ENCODE assay signal across 12 cellular contexts in genomic region chr12:77122236-77122635, GRCh38. TPM values are rescaled to one million over a fixed set of nuclear protein-coding genes. Genes with fewer than 3 reads are reported as not detected.
DNase-seq lines count a peak whose midpoint lies in the region; ATAC-seq and TF ChIP-seq lines count a peak whose summit lies in the region.
"Had no signal": no experiment of that assay in that cellular context is flagged by ENCODE, and none has a peak within 500 bp of the region (broad histone marks: within the 10 kb centered on the region; RNA-seq: fewer than 3 reads in every experiment).

No MANE protein-coding gene starts in this region.

- CTCF ChIA-PET in Panc1 (lab: Charles Lee) = no interaction called here

- H2AFZ ChIP-seq in osteoblast (ENCODE audit: low read length) = no peak overlapping the region

- H3K4me1 ChIP-seq in Panc1 (ENCODE audit: control insufficient read depth, insufficient read depth, low read length) (no peaks in the 10 kb centered on the region), osteoblast (ENCODE audit: insufficient read depth, low read length) (peaks cover 61% of the 10 kb centered on the region), stomach (no peaks in the 10 kb centered on the region)

- intact Hi-C loops in Panc1 (cut with micrococcal nuclease; ENCODE audit: unreplicated experiment) = no loop called here
- intact Hi-C loops in stomach (cut with DNase I; ENCODE audit: low total_unique reads) = no loop called here

- POLR2A ChIA-PET in Panc1 (lab: Charles Lee) = no interaction called here

- DNase-seq in EL (peak; percentile 92), Panc1 (ENCODE audit: low read depth, low spot score) (peak; percentile 69), epithelial cell of esophagus (ENCODE audit: low read depth) (peak; percentile 95), osteoblast (ENCODE audit: insufficient read length, low spot score, missing footprints) (no peak), NCI-H1694 treated with DMSO at 0.1 percent for 48 hours (lab: John Stamatoyannopoulos, UW) (no peak), stomach (no peak)
- DNase-seq: activated B cell treated with CpG ODN at 0.5 μM for 24 hours; activated effector memory CD4-positive, alpha-beta T cell treated with anti-CD3 and anti-CD28 coated beads, Interleukin-2, amount 50 U/mL, for 16 hours; NCI-H1092 treated with DMSO at 0.1 percent for 48 hours; posterior cingulate gyrus had no signal

- H3K27me3 ChIP-seq in Panc1 (ENCODE audit: control insufficient read depth, insufficient read depth, low read length) (no peaks in the 10 kb centered on the region), osteoblast (ENCODE audit: insufficient read depth, low read length) (no peaks in the 10 kb centered on the region), stomach (no peaks in the 10 kb centered on the region)

- TF ChIP-seq EP300 in stomach (IDR thresholded peaks at IDR 0.05) = no peak

- no peaks in the 10 kb centered on the region for H3K79me2 ChIP-seq in osteoblast (ENCODE audit: insufficient read depth, low read length)

- no peak overlapping the region for H3K4me3 ChIP-seq in Panc1 (ENCODE audit: low read depth in 2 of 2, low read length in 2 of 2)
- H3K4me3 ChIP-seq in epithelial cell of esophagus (ENCODE audit: low read length) = no peak overlapping the region
- H3K4me3 ChIP-seq in osteoblast (ENCODE audit: insufficient read depth, low read length) = no peak overlapping the region
- no peak overlapping the region for H3K4me3 ChIP-seq in stomach

- no peak for TF ChIP-seq CTCF in Panc1 (IDR thresholded peaks at IDR 0.05)
- TF ChIP-seq CTCF in epithelial cell of esophagus (IDR thresholded peaks at IDR 0.05; ENCODE audit: insufficient read depth, low read depth, low read length, missing control alignments) = no peak
- no peak for TF ChIP-seq CTCF in osteoblast (IDR thresholded peaks at IDR 0.05; ENCODE audit: extremely low read depth, low read depth, low read length)
- no peak for TF ChIP-seq CTCF in stomach (IDR thresholded peaks at IDR 0.05)

- H3K27ac ChIP-seq in Panc1 (ENCODE audit: low read length) = no peak overlapping the region
- peak overlapping the region; percentile 83 for H3K27ac ChIP-seq in osteoblast (ENCODE audit: low read depth, low read length)
- no peak overlapping the region for H3K27ac ChIP-seq in stomach

- ATAC-seq in Panc1 (peak; percentile 81), GM19351 (IDR thresholded peaks at IDR 0.05; ENCODE audit: unreplicated experiment) (no peak), GM18861 (IDR thresholded peaks at IDR 0.05; ENCODE audit: unreplicated experiment) (no peak)

- H4K20me1 ChIP-seq in osteoblast (ENCODE audit: insufficient read depth, low read length) = no peaks in the 10 kb centered on the region

- in situ Hi-C loops in Panc1 (cut with HindIII; ENCODE audit: low pct_unique_long_range_greater_than_20kb, low sequenced_read_pairs) = no loop called here

- peaks cover 7% of the 10 kb centered on the region; the same call in 1 of the 2 replicates for H3K9me3 ChIP-seq in Panc1 (ENCODE audit: control insufficient read depth, insufficient read depth, low read depth, low read length)
- no peaks in the 10 kb centered on the region for H3K9me3 ChIP-seq in osteoblast (ENCODE audit: low read depth, low read length)
- no peaks in the 10 kb centered on the region for H3K9me3 ChIP-seq in stomach

- H3K4me2 ChIP-seq in osteoblast (ENCODE audit: insufficient read depth, low read length) = peak overlapping the region; percentile 54

- BruUV-seq in Panc1 (replicated peaks; lab: Mats Ljungman, UMichigan) = no TSS peak

- WGBS in stomach, 5 donors = 34 to 56% (median 50%) methylated on average over 4 of the region's 4 CpGs

- TF ChIP-seq POLR2A in stomach (IDR thresholded peaks at IDR 0.05) = no peak

- H3K36me3 ChIP-seq in Panc1 (ENCODE audit: control insufficient read depth, insufficient read depth, low read length) (no peaks in the 10 kb centered on the region), osteoblast (ENCODE audit: insufficient read depth, low read length) (no peaks in the 10 kb centered on the region), stomach (no peaks in the 10 kb centered on the region)

RNA-seq across cellular contexts. Expression of gene E2F7, which starts 56.9 kb away (rescaled TPM):
- total RNA-seq in Panc1 (2021; ENCODE audit: unreplicated experiment) (13.1 TPM), osteoblast (13.4 and 16.5 TPM in 2 replicates), stomach (1 to 10 TPM in 3 of 5 donors, under 1 TPM in 2; 0.45 to 7.7 (median 2.9) TPM)
- polyA plus RNA-seq in Panc1 (2012; ENCODE audit: insufficient read length) = 1.8 TPM
- under 1 TPM in 2 of 3 donors, not detected in 1; 0.31 to 0.75 TPM for polyA plus RNA-seq in stomach

Comparison
In these comparisons a context has a peak if more than half of its experiments do, and no peak if none do; other contexts are left out.
1. DNase-seq: peak in EL (single experiment), Panc1 (single experiment) and epithelial cell of esophagus (single experiment); none in osteoblast (single experiment), NCI-H1694 treated with DMSO at 0.1 percent for 48 hours (single experiment) and stomach (single experiment).